22 cellular contexts compared by ENCODE assay signal in the genomic region with DNA sequence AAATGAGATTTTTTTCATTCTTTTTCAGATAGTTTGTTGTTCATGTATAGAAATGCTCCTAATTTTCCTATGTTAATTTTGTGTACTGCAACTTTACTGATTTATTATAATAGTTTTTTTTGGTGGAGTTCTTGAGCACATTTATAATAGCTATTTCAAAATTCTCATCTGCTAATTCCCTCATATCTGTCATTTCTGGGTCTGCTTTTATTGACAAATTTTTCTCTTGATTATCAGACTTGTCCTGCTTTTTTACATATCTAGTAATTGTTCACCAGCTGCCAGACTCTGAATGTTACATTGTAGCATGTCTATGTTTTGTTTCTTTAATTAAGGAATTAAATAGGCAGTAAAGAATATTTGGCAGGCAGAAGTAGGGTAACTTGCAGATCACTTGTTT.
"Had no signal": no experiment of that assay in that cellular context is flagged by ENCODE, and none has a peak within 500 bp of the region (broad histone marks: within the 10 kb centered on the region; RNA-seq: fewer than 3 reads in every experiment).

No MANE protein-coding gene starts in this region.

- H3K36me3 ChIP-seq: esophagus muscularis mucosa, gastroesophageal sphincter, heart left ventricle, left lung, lower lobe of right lung had no signal

- H3K27me3 ChIP-seq: esophagus muscularis mucosa, foreskin keratinocyte, gastroesophageal sphincter, heart left ventricle, hepatocyte, left lung had no signal

- FAIRE-seq: endothelial cell of umbilical vein, keratinocyte had no signal

- DNase-seq: dermis blood vessel endothelial cell; dorsolateral prefrontal cortex; effector CD4-positive, alpha-beta T cell; effector memory CD4-positive, alpha-beta T cell; foreskin keratinocyte; heart left ventricle; hypothalamus; immature natural killer cell; left cardiac atrium; left lung; left ventricle myocardium superior; lower lobe of right lung; mesenchymal stem cell; mucosa of descending colon; naive B cell; naive thymus-derived CD8-positive, alpha-beta T cell had no signal

- H3K4me3 ChIP-seq: coronary artery, dorsolateral prefrontal cortex, esophagus muscularis mucosa, gastroesophageal sphincter, heart left ventricle, hepatocyte, left lung, lower lobe of right lung, mucosa of descending colon had no signal

- H3K4me1 ChIP-seq: foreskin keratinocyte had no signal

- H3K4me2 ChIP-seq: hepatocyte had no signal

- H3K79me2 ChIP-seq: hepatocyte had no signal

- H2AFZ ChIP-seq: hepatocyte had no signal

- H3K27ac ChIP-seq: coronary artery, dorsolateral prefrontal cortex, esophagus muscularis mucosa, foreskin keratinocyte, gastroesophageal sphincter, heart left ventricle, hepatocyte, left lung, lower lobe of right lung had no signal
